In the genomic region with DNA sequence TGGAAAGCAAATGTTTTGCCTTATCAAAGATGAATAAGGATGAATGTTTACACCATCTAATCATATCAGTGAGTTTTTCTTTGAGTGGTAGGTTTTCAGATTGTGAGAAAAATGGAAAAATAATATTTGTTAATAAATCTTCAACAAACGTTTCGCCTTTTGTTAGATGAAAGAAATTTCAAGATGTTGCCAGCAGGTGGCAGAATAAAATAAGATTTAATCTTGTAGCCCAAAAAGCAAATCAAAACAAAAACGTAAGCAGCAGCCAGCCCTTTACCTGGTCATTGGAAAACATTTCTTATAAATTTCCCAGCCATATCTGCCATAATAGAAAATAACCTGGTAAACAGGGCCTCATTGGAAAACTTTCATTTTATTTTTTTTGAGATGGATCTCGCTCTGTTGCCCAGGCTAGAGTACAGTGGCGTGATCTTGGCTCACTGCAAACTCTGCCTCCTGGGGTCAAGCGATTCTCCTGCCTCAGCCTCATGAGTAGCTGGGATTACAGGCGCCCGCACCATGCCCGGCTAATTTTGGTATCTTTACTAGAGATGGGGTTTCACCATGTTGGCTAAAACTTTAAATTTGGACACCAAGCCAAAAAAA, we compare ENCODE assay signal across 8 cellular contexts. TPM values are rescaled to one million over a fixed set of nuclear protein-coding genes. Genes with fewer than 3 reads are reported as not detected.
DNase-seq lines count a peak whose midpoint lies in the region; ATAC-seq, FAIRE-seq and TF ChIP-seq lines count a peak whose summit lies in the region.

No MANE protein-coding gene starts in this region.

- intact Hi-C loops in kidney (cut with DNase I), result no loop called here
- intact Hi-C loops in upper lobe of right lung (cut with DNase I), result no loop called here

- peaks cover 4% of the 10 kb centered on the region for H3K27me3 Mint-ChIP-seq in astrocyte (ENCODE audit: low read depth, unreplicated experiment)

- peak; percentile 56 for TF ChIP-seq CTCF in AG10803 (conservative IDR thresholded peaks at IDR 0.05; ENCODE audit: low read length)
- TF ChIP-seq CTCF in GM12873 (IDR thresholded peaks at IDR 0.05; ENCODE audit: insufficient read depth, low read depth, low read length, missing control alignments), result peak; percentile 24
- TF ChIP-seq CTCF in astrocyte (IDR thresholded peaks at IDR 0.05; ENCODE audit: insufficient read depth, low read depth, low read length), result peak; percentile 44
- peak; percentile 62 for TF ChIP-seq CTCF in kidney (IDR thresholded peaks at IDR 0.05; ENCODE audit: borderline replicate concordance, extremely low read depth, insufficient read depth)
- peak; percentile 61 for TF ChIP-seq CTCF in upper lobe of right lung (IDR thresholded peaks at IDR 0.05)

- H2AFZ ChIP-seq in astrocyte (ENCODE audit: low read depth, low read length), result no peak overlapping the region

- H3K9ac ChIP-seq in astrocyte (ENCODE audit: low read length) (no peak overlapping the region), kidney (ENCODE audit: low read length in 2 of 2) (no peak overlapping the region)

- H3K4me1 ChIP-seq in astrocyte (ENCODE audit: insufficient read depth, low read length), result no peaks in the 10 kb centered on the region
- H3K4me1 ChIP-seq in kidney (ENCODE audit: control insufficient read depth in 1 of 2, insufficient read depth in 1 of 2, low read depth in 1 of 2, low read length in 2 of 2), result peaks cover 4 to 7% of the 10 kb centered on the region in 2 donors
- no peaks in the 10 kb centered on the region for H3K4me1 ChIP-seq in upper lobe of right lung

- DNase-seq in AG10803 (ENCODE audit: low read depth) (peak; percentile 51), NCI-H2171 treated with DMSO at 0.1 percent for 48 hours (lab: John Stamatoyannopoulos, UW) (peak; percentile 56), astrocyte (ENCODE audit: low read depth) (no peak), kidney (no peak), upper lobe of right lung (no peak)
- DNase-seq in activated CD8-positive, alpha-beta memory T cell treated with anti-CD3 and anti-CD28 coated beads for 24 hours, result no peak

- no peak overlapping the region for H3K27ac Mint-ChIP-seq in astrocyte (ENCODE audit: unreplicated experiment)

- H3K4me2 ChIP-seq in astrocyte (ENCODE audit: low read length), result no peak overlapping the region

- no peaks in the 10 kb centered on the region for H3K4me1 Mint-ChIP-seq in astrocyte (ENCODE audit: low read depth, unreplicated experiment)

- H3K4me3 ChIP-seq in AG10803 (ENCODE audit: low read length) (no peak overlapping the region), astrocyte (ENCODE audit: insufficient read depth, low read depth, low read length) (no peak overlapping the region), kidney (ENCODE audit: low read length in 2 of 2) (no peak overlapping the region), upper lobe of right lung (no peak overlapping the region)

- H3K36me3 ChIP-seq in astrocyte (ENCODE audit: insufficient read depth, low read length) (no peaks in the 10 kb centered on the region), kidney (ENCODE audit: control insufficient read depth in 1 of 2, insufficient read depth in 2 of 2, low read length in 2 of 2) (no peaks in the 10 kb centered on the region), upper lobe of right lung (no peaks in the 10 kb centered on the region)

- peak; percentile 5 for FAIRE-seq in astrocyte (lab: Jason Lieb, UNC)
- peak; percentile 92 for FAIRE-seq in kidney (lab: Jason Lieb, UNC)

- no peaks in the 10 kb centered on the region for H3K9me3 ChIP-seq in astrocyte (ENCODE audit: insufficient read depth, low read depth, low read length)
- no peaks in the 10 kb centered on the region for H3K9me3 ChIP-seq in kidney (ENCODE audit: control insufficient read depth in 1 of 2, low read length in 2 of 2)
- H3K9me3 ChIP-seq in upper lobe of right lung, result no peaks in the 10 kb centered on the region

- H3K79me2 ChIP-seq in astrocyte (ENCODE audit: insufficient read depth, low read length), result no peaks in the 10 kb centered on the region

- H3K27ac ChIP-seq in astrocyte (ENCODE audit: low read depth, low read length), result no peak overlapping the region
- no peak overlapping the region for H3K27ac ChIP-seq in kidney (ENCODE audit: low read depth in 2 of 2, low read length in 2 of 2)
- H3K27ac ChIP-seq in upper lobe of right lung, result no peak overlapping the region

- no peaks in the 10 kb centered on the region for H4K20me1 ChIP-seq in astrocyte (ENCODE audit: insufficient read depth, low read length)

- H3K27me3 ChIP-seq in astrocyte (ENCODE audit: insufficient read depth, low read length), result peaks cover 2% of the 10 kb centered on the region
- no peaks in the 10 kb centered on the region for H3K27me3 ChIP-seq in upper lobe of right lung

- peaks cover under 1% of the 10 kb centered on the region for H3K9me3 Mint-ChIP-seq in astrocyte (ENCODE audit: unreplicated experiment)

- H3K36me3 Mint-ChIP-seq in astrocyte (ENCODE audit: low read depth, unreplicated experiment), result no peaks in the 10 kb centered on the region

- H3K4me3 Mint-ChIP-seq in astrocyte (ENCODE audit: unreplicated experiment), result no peak overlapping the region

- ATAC-seq in upper lobe of right lung (no peak), esophagus mucosa (no peak)

RNA-seq across cellular contexts. Expression of a gene that starts 15.4 kb away (rescaled TPM):
- 35.5 and 36.0 TPM in 2 replicates for total RNA-seq in astrocyte
- total RNA-seq in kidney, result 14.2 TPM
- polyA plus RNA-seq in kidney (ENCODE audit: insufficient read depth, low read depth, low replicate concordance), result 9.0 TPM
- 17.1 TPM for total RNA-seq in upper lobe of right lung
- 4.1 TPM for total RNA-seq in esophagus mucosa

RNA-seq across cellular contexts. Expression of a gene that starts 27.7 kb away (rescaled TPM):
- total RNA-seq in astrocyte, result 0.36 and 0.70 TPM in 2 replicates
- 1.9 TPM for total RNA-seq in kidney
- polyA plus RNA-seq in kidney (ENCODE audit: insufficient read depth, low read depth, low replicate concordance), result 1.5 TPM
- total RNA-seq in upper lobe of right lung, result 0.67 TPM
- total RNA-seq in esophagus mucosa, result 0.08 TPM

Comparison
In these comparisons a context has a peak if more than half of its experiments do, and no peak if none do; other contexts are left out.
1. DNase-seq: peak in AG10803 (single experiment) and NCI-H2171 treated with DMSO at 0.1 percent for 48 hours (single experiment); none in astrocyte (single experiment), kidney (single experiment), upper lobe of right lung (single experiment) and activated CD8-positive, alpha-beta memory T cell treated with anti-CD3 and anti-CD28 coated beads for 24 hours (single experiment).
2. Peak in every context shown above with its lines, with median percentiles within 50 percentile points of each other: CTCF ChIP-seq.